Comparison of ENCODE assay signal across 23 cellular contexts in genomic region chr1:201689647-201690046, GRCh38.
DNase-seq lines count a peak whose midpoint lies in the region; FAIRE-seq and TF ChIP-seq lines count a peak whose summit lies in the region.
"Had no signal": no experiment of that assay in that cellular context is flagged by ENCODE, and none has a peak within 500 bp of the region (broad histone marks: within the 10 kb centered on the region; RNA-seq: fewer than 3 reads in every experiment).

No MANE protein-coding gene starts in this region.

- no peak overlapping the region for H2BK15ac ChIP-seq in H1 (ENCODE audit: low read length)

- CTCF ChIA-PET in H1 (lab: Charles Lee; ENCODE audit: partially characterized antibody): interaction anchor here (0.8 to 2.4 kb wide), 3 partner anchors 17 to 209 kb away, joined by 3 to 6 read pairs (median 3); no protein-coding TSS in a partner anchor

- peaks cover 7% of the 10 kb centered on the region; the same call in 1 of the 2 replicates for H3K79me1 ChIP-seq in H1 (ENCODE audit: low read depth, low read length)

- FAIRE-seq in H1 (lab: Jason Lieb, UNC): no peak
- FAIRE-seq: A204.1, D721Med, G401.6, GM12891, GM19239 had no signal

- no peak overlapping the region for H2BK120ac ChIP-seq in H1 (replicated peaks; ENCODE audit: low read depth, low read length)

- no peak overlapping the region for H3K4me3 Mint-ChIP-seq in type B pancreatic cell
- H3K4me3 Mint-ChIP-seq in mesothelial cell of epicardium: no peak overlapping the region
- H3K4me3 Mint-ChIP-seq: CD14-positive monocyte; CD4-positive, alpha-beta memory T cell; CD4-positive, CD25-positive, alpha-beta regulatory T cell; CD8-positive, alpha-beta memory T cell had no signal

- H4K20me1 ChIP-seq in H1 (replicated peaks in 1 of 2; ENCODE audit: control insufficient read depth in 1 of 2, insufficient read depth in 2 of 2, low read length in 2 of 2) (no peaks in the 10 kb centered on the region), neural cell (ENCODE audit: insufficient read depth) (no peaks in the 10 kb centered on the region)

- H3K36me3 Mint-ChIP-seq in type B pancreatic cell (no peaks in the 10 kb centered on the region), mesothelial cell of epicardium (no peaks in the 10 kb centered on the region)
- H3K36me3 Mint-ChIP-seq: CD14-positive monocyte; CD4-positive, alpha-beta memory T cell; CD4-positive, CD25-positive, alpha-beta regulatory T cell; CD8-positive, alpha-beta memory T cell had no signal

- TF ChIP-seq POLR2A in H1 (IDR thresholded peaks at IDR 0.05; ENCODE audit: control extremely low read depth in 1 of 2, low read depth in 2 of 2, low read length in 2 of 2): no peak

- no peaks in the 10 kb centered on the region for H3K36me3 ChIP-seq in H1 (ENCODE audit: control insufficient read depth in 2 of 4, insufficient read depth in 4 of 4, low read length in 3 of 4)
- H3K36me3 ChIP-seq in neural cell (ENCODE audit: insufficient read depth, low read length): no peaks in the 10 kb centered on the region
- H3K36me3 ChIP-seq: BE2C had no signal

- H3K27ac Mint-ChIP-seq in type B pancreatic cell (no peak overlapping the region), mesothelial cell of epicardium (no peak overlapping the region)
- H3K27ac Mint-ChIP-seq: CD14-positive monocyte; CD4-positive, CD25-positive, alpha-beta regulatory T cell; CD8-positive, alpha-beta memory T cell had no signal

- no peak overlapping the region for H3K14ac ChIP-seq in H1 (ENCODE audit: insufficient read length)

- H3K56ac ChIP-seq in H1 (replicated peaks; ENCODE audit: insufficient read length, low read depth, low read length): no peak overlapping the region

- H3K9me3 Mint-ChIP-seq in type B pancreatic cell: no peaks in the 10 kb centered on the region
- no peaks in the 10 kb centered on the region for H3K9me3 Mint-ChIP-seq in mesothelial cell of epicardium
- H3K9me3 Mint-ChIP-seq: CD8-positive, alpha-beta memory T cell had no signal

- H2AFZ ChIP-seq in H1 (ENCODE audit: low read length) (no peak overlapping the region), neural cell (ENCODE audit: low read depth, low read length) (no peak overlapping the region)

- no peak overlapping the region for H2AK5ac ChIP-seq in H1 (ENCODE audit: low read depth, low read length)

- H3K23me2 ChIP-seq in H1 (ENCODE audit: low read depth, low read length): no peaks in the 10 kb centered on the region

- H3K4me3 ChIP-seq in H1 (ENCODE audit: extremely low read depth in 1 of 4, insufficient read depth in 2 of 4, low read depth in 3 of 4, low read length in 4 of 4): no peak overlapping the region
- H3K4me3 ChIP-seq in neural cell (ENCODE audit: low read length): no peak overlapping the region
- H3K4me3 ChIP-seq: BLaER1 had no signal

- peaks cover 24 to 48% (median 33%) of the 10 kb centered on the region in 4 experiments for H3K4me1 ChIP-seq in H1 (replicated peaks in 1 of 4; ENCODE audit: control insufficient read depth in 3 of 4, insufficient read depth in 4 of 4, low read length in 3 of 4)
- H3K4me1 ChIP-seq: Caco-2 had no signal

- H3K27ac ChIP-seq in H1 (ENCODE audit: low read depth, low read length) (no peak overlapping the region), neural cell (ENCODE audit: low read length) (peak overlapping the region; percentile 19)
- H3K27ac ChIP-seq: BLaER1 had no signal

- H3K4me2 ChIP-seq in H1 (ENCODE audit: insufficient read depth in 1 of 2, low read depth in 2 of 2, low read length in 2 of 2) (no peak overlapping the region), neural cell (ENCODE audit: low read length) (no peak overlapping the region)
- H3K4me2 ChIP-seq: BLaER1 had no signal

- H4K8ac ChIP-seq in H1 (ENCODE audit: extremely low read depth, insufficient read depth, low read length): no peak overlapping the region

- POLR2A ChIA-PET in H1 (lab: Charles Lee; ENCODE audit: partially characterized antibody): no interaction called here

- H2BK12ac ChIP-seq in H1 (ENCODE audit: low read depth, low read length): no peak overlapping the region

- TF ChIP-seq RAD21 in H1 (IDR thresholded peaks at IDR 0.05 in 1 of 2, conservative IDR thresholded peaks at IDR 0.05 in 1 of 2; ENCODE audit: low read depth in 2 of 2, low read length in 2 of 2) (no peak), neural cell (conservative IDR thresholded peaks at IDR 0.05) (no peak)

- H3K27me3 Mint-ChIP-seq in type B pancreatic cell: no peaks in the 10 kb centered on the region
- H3K27me3 Mint-ChIP-seq in mesothelial cell of epicardium (ENCODE audit: low read depth): no peaks in the 10 kb centered on the region
- H3K27me3 Mint-ChIP-seq: CD4-positive, CD25-positive, alpha-beta regulatory T cell had no signal

- H4K91ac ChIP-seq in H1 (replicated peaks; ENCODE audit: insufficient read length, low read length): no peak overlapping the region

- no peak overlapping the region for H3K18ac ChIP-seq in H1 (ENCODE audit: extremely low read depth, low read length)

- H4K5ac ChIP-seq in H1 (ENCODE audit: insufficient read length, low read depth, low read length): no peak overlapping the region

- peaks cover 4% of the 10 kb centered on the region for H3F3A ChIP-seq in neural cell (ENCODE audit: insufficient read depth, low read length, poor library complexity, severe bottlenecking)

- peaks cover 31% of the 10 kb centered on the region for H3K4me1 Mint-ChIP-seq in type B pancreatic cell (ENCODE audit: unreplicated experiment)
- peaks cover 17% of the 10 kb centered on the region for H3K4me1 Mint-ChIP-seq in mesothelial cell of epicardium
- H3K4me1 Mint-ChIP-seq: CD4-positive, alpha-beta memory T cell; CD4-positive, CD25-positive, alpha-beta regulatory T cell; CD8-positive, alpha-beta memory T cell had no signal

- H3K23ac ChIP-seq in H1 (ENCODE audit: insufficient read length): no peak overlapping the region

- H2BK5ac ChIP-seq in H1 (ENCODE audit: low read depth, low read length): no peak overlapping the region

- WGBS in H1 (ENCODE audit: extremely low coverage in 1 of 2, insufficient coverage in 1 of 2, insufficient read length in 1 of 2, insufficient replicate concordance in 2 of 2, low coverage in 1 of 2, low lambda C conversion rate in 2 of 2, missing lambda C conversion rate in 1 of 2), 2 experiments: 95% methylated on average over 8 of the region's 8 CpGs; no CpG with 5 or more reads in 1 of the 2 experiments

- TF ChIP-seq EP300 in H1 (IDR thresholded peaks at IDR 0.05; ENCODE audit: borderline replicate concordance in 1 of 2, low read depth in 2 of 2, low read length in 2 of 2) (no peak), neural cell (conservative IDR thresholded peaks at IDR 0.05; ENCODE audit: poor library complexity, severe bottlenecking) (no peak)

- TF ChIP-seq CTCF in H1 (IDR thresholded peaks at IDR 0.05; ENCODE audit: control extremely low read depth in 1 of 3, insufficient read depth in 1 of 3, low read depth in 1 of 3, low read length in 3 of 3) (no peak), neural cell (IDR thresholded peaks at IDR 0.05; ENCODE audit: poor library complexity, severe bottlenecking) (no peak), type B pancreatic cell (conservative IDR thresholded peaks at IDR 0.05) (no peak), mesothelial cell of epicardium (IDR thresholded peaks at IDR 0.05; ENCODE audit: unreplicated experiment) (no peak)

- H3K9me2 ChIP-seq in neural cell (ENCODE audit: insufficient read depth, low read length): no peaks in the 10 kb centered on the region

- H2BK20ac ChIP-seq in H1 (ENCODE audit: low read length): peak overlapping the region; percentile 64; the same call in 1 of the 2 replicates

- H3K9ac ChIP-seq in H1 (replicated peaks in 1 of 4; ENCODE audit: extremely low read depth in 1 of 4, low read depth in 3 of 4, low read length in 3 of 4) (no peak overlapping the region), neural cell (ENCODE audit: low read length) (no peak overlapping the region)
- H3K9ac ChIP-seq: BLaER1 had no signal

- no peak overlapping the region for H3K4ac ChIP-seq in H1 (replicated peaks; ENCODE audit: insufficient read length, low read depth, low read length)

- H3K9me3 ChIP-seq in H1 (ENCODE audit: insufficient read depth in 2 of 2, low read depth in 1 of 2, low read length in 1 of 2) (no peaks in the 10 kb centered on the region), neural cell (ENCODE audit: low read length) (no peaks in the 10 kb centered on the region)
- H3K9me3 ChIP-seq: BE2C, BLaER1, Caco-2 had no signal

- peaks cover 0 to 15% of the 10 kb centered on the region in 2 experiments; a peak in 1 of 4 replicates for H3K79me2 ChIP-seq in H1 (ENCODE audit: control insufficient read depth in 1 of 2, insufficient read depth in 2 of 2, low read length in 2 of 2)
- peaks cover 57% of the 10 kb centered on the region for H3K79me2 ChIP-seq in neural cell (replicated peaks; ENCODE audit: insufficient read depth, low read length)

- H3K27me3 ChIP-seq in H1 (replicated peaks in 1 of 4; ENCODE audit: control insufficient read depth in 3 of 4, extremely low read depth in 1 of 4, insufficient read depth in 3 of 4, low read length in 3 of 4): no peaks in the 10 kb centered on the region
- H3K27me3 ChIP-seq in neural cell (ENCODE audit: insufficient read depth, low read depth, low read length): no peaks in the 10 kb centered on the region
- H3K27me3 ChIP-seq: BE2C, BLaER1 had no signal

- no peak for DNase-seq in H1 (ENCODE audit: low read depth in 1 of 2, low spot score in 2 of 2)
- no peak for DNase-seq in type B pancreatic cell (ENCODE audit: extremely low spot score, unreplicated experiment)
- DNase-seq in mesothelial cell of epicardium (ENCODE audit: low spot score in 2 of 2, unreplicated experiment in 2 of 2): no peak
- no peak for DNase-seq in NCI-H524 treated with DMSO at 0.1 percent for 48 hours (lab: John Stamatoyannopoulos, UW)
- DNase-seq: 8988T; ACHN; BE2C; C1 segment of cervical spinal cord; Caco-2; Calu3; CD4-positive, alpha-beta memory T cell; CD4-positive, CD25-positive, alpha-beta regulatory T cell; CD8-positive, alpha-beta memory T cell; DMS79 treated with DMSO at 0.1 percent for 48 hours; GF-D8 had no signal

TF ChIP-seq in H1, 55 proteins besides CTCF, POLR2A, EP300 and RAD21:
- TF ChIP-seq TBP (IDR thresholded peaks at IDR 0.05; ENCODE audit: low read depth, low read length) (no peak), YY1 (IDR thresholded peaks at IDR 0.05; ENCODE audit: low read depth, low read length) (no peak), EGR1 (IDR thresholded peaks at IDR 0.05; ENCODE audit: borderline replicate concordance, low read depth, low read length) (peak; percentile 33; the same call in 1 of the 2 replicates)

TF ChIP-seq in neural cell, 6 proteins besides CTCF, POLR2A, EP300 and RAD21 (continues in another document):
- TF ChIP-seq TAF1 (IDR thresholded peaks at IDR 0.05; ENCODE audit: low read depth) (no peak), MXI1 (conservative IDR thresholded peaks at IDR 0.05; ENCODE audit: poor library complexity, severe bottlenecking) (no peak), POLR2AphosphoS5 (IDR thresholded peaks at IDR 0.05) (no peak)
